In genomic region chr20:23605867-23606651, GRCh38 we compare ENCODE assay signal across 1 cellular context.
TF ChIP-seq lines count a peak whose summit lies in the region.

TSS of gene CST9 (minus strand) at chr20:23605917. CDS start at chr20:23605864, 53 bp downstream.

TF ChIP-seq in GM23338, 12 proteins besides CTCF, POLR2A, EP300 and RAD21:
- no peak for TF ChIP-seq STAT1 (IDR thresholded peaks at IDR 0.05; ENCODE audit: unreplicated experiment)
